ENCODE assay signal across 8 cellular contexts in genomic region chr16:80369559-80369958, GRCh38.
DNase-seq lines count a peak whose midpoint lies in the region; ATAC-seq, FAIRE-seq and TF ChIP-seq lines count a peak whose summit lies in the region.

No MANE protein-coding gene starts in this region.

- no peak for TF ChIP-seq POLR2A in GM12892 (IDR thresholded peaks at IDR 0.05; ENCODE audit: low read depth, low read length)

- no peaks in the 10 kb centered on the region for H3K9me3 ChIP-seq in tibial artery

- no peaks in the 10 kb centered on the region for H3K4me1 ChIP-seq in tibial artery

- no peak for ATAC-seq in GM18870 (IDR thresholded peaks at IDR 0.05; ENCODE audit: unreplicated experiment)
- no peak for ATAC-seq in GM21576 (IDR thresholded peaks at IDR 0.05; ENCODE audit: unreplicated experiment)

- no peaks in the 10 kb centered on the region for H3K27me3 ChIP-seq in tibial artery

- H3K4me3 ChIP-seq in AG10803 (ENCODE audit: low read length) (no peak overlapping the region), tibial artery (no peak overlapping the region)

- peak overlapping the region in 3 of 5 experiments; percentile 6 to 32 (median 20) for H3K27ac Mint-ChIP-seq in brain

- H3K36me3 ChIP-seq in tibial artery, result no peaks in the 10 kb centered on the region

- no peak overlapping the region for H3K27ac ChIP-seq in tibial artery

- H3K36me3 Mint-ChIP-seq in brain, result peaks cover 5% of the 10 kb centered on the region

- DNase-seq in AG10803 (ENCODE audit: low read depth), result peak; percentile 66
- peak; percentile 53 for DNase-seq in HuH-7 (ENCODE audit: low spot score)
- peak; percentile 48 for DNase-seq in inferior parietal cortex (ENCODE audit: extremely low spot score)
- DNase-seq in tibial artery, result peak in 1 of 2 donors; percentile 31
- no peak for DNase-seq in GM12892 (ENCODE audit: insufficient read length)

- intact Hi-C loops in tibial artery (cut with DNase I; ENCODE audit: low total_unique reads), result no loop called here

- H3K4me3 Mint-ChIP-seq in brain, result no peak overlapping the region

- TF ChIP-seq CTCF in AG10803 (conservative IDR thresholded peaks at IDR 0.05; ENCODE audit: low read length) (peak; percentile 92), brain (conservative IDR thresholded peaks at IDR 0.05) (peak; percentile 81 to 83), tibial artery (IDR thresholded peaks at IDR 0.05) (peak; percentile 61)

- H3K4me1 Mint-ChIP-seq in brain, result peaks cover 19% of the 10 kb centered on the region

- no peak for FAIRE-seq in GM12892 (lab: Jason Lieb, UNC)

- H3K9me3 Mint-ChIP-seq in brain, result peaks cover 3 to 15% (median 9%) of the 10 kb centered on the region in 5 experiments

- peaks cover 3% of the 10 kb centered on the region for H3K27me3 Mint-ChIP-seq in brain
